1 cellular context compared by ENCODE assay signal in the genomic region with DNA sequence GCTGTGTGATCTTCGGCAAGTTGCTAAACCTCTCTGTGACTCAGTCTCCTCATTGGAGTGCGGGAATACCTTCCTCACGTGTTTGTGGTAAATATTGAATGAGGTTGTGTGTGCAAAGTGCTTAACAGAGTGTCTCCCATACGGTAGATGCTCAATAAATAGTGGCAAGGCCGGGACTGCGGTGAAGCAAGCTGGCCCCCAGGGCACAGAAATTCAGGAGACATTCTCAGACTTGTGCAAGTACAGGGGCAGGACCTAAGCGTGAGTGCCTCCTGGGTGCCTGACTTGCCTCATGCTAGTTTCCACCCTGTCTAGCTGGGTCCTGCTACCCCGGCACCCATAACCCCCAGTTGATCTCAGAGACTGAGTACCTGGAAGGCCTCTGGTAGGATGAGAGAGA.
TF ChIP-seq lines count a peak whose summit lies in the region.

No MANE protein-coding gene starts in this region.

TF ChIP-seq in GM12878, 131 proteins besides CTCF, POLR2A, EP300 and RAD21 (continued from another document):
- TF ChIP-seq SKIL (IDR thresholded peaks at IDR 0.05; ENCODE audit: low read depth, poor library complexity, severe bottlenecking), result no peak
- TF ChIP-seq KAT2A (conservative IDR thresholded peaks at IDR 0.05; ENCODE audit: control insufficient read depth, low read depth, low read length), result no peak
- TF ChIP-seq, protein P1, sequence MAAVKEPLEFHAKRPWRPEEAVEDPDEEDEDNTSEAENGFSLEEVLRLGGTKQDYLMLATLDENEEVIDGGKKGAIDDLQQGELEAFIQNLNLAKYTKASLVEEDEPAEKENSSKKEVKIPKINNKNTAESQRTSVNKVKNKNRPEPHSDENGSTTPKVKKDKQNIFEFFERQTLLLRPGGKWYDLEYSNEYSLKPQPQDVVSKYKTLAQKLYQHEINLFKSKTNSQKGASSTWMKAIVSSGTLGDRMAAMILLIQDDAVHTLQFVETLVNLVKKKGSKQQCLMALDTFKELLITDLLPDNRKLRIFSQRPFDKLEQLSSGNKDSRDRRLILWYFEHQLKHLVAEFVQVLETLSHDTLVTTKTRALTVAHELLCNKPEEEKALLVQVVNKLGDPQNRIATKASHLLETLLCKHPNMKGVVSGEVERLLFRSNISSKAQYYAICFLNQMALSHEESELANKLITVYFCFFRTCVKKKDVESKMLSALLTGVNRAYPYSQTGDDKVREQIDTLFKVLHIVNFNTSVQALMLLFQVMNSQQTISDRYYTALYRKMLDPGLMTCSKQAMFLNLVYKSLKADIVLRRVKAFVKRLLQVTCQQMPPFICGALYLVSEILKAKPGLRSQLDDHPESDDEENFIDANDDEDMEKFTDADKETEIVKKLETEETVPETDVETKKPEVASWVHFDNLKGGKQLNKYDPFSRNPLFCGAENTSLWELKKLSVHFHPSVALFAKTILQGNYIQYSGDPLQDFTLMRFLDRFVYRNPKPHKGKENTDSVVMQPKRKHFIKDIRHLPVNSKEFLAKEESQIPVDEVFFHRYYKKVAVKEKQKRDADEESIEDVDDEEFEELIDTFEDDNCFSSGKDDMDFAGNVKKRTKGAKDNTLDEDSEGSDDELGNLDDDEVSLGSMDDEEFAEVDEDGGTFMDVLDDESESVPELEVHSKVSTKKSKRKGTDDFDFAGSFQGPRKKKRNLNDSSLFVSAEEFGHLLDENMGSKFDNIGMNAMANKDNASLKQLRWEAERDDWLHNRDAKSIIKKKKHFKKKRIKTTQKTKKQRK (IDR thresholded peaks at IDR 0.05; ENCODE audit: low read depth, low read length), result no peak
- TF ChIP-seq E2F8 (IDR thresholded peaks at IDR 0.05; ENCODE audit: low read depth, partially characterized antibody), result no peak
- no peak for TF ChIP-seq MYC (IDR thresholded peaks at IDR 0.05; ENCODE audit: insufficient read depth, insufficient read length, insufficient replicate concordance, low read length, severe bottlenecking)
